11 cellular contexts compared by ENCODE assay signal in genomic region chr17:35938492-35938891, GRCh38. TPM values are rescaled to one million over a fixed set of nuclear protein-coding genes. Genes with fewer than 3 reads are reported as not detected.
"Had no signal": no experiment of that assay in that cellular context is flagged by ENCODE, and none has a peak within 500 bp of the region (broad histone marks: within the 10 kb centered on the region; RNA-seq: fewer than 3 reads in every experiment).

No MANE protein-coding gene starts in this region.

RNA-seq across cellular contexts. Expression of gene LYZL6, which starts 5.0 kb away (rescaled TPM):
- total RNA-seq: OCI-LY7, PC-3, PC-9, Peyer's patch, Right ventricle myocardium inferior, Right ventricle myocardium superior, RPMI7951, SJCRH30, SJSA1, SK-MEL-5 had no signal
- polyA plus RNA-seq: SK-N-SH had no signal

RNA-seq across cellular contexts. Expression of gene RDM1, which starts 7.9 kb away (rescaled TPM):
- total RNA-seq: Right ventricle myocardium inferior, Right ventricle myocardium superior, SJCRH30 had no signal

RNA-seq across cellular contexts. Expression of gene CCL16, which starts 42.8 kb away (rescaled TPM):
- total RNA-seq: OCI-LY7, PC-3, PC-9, Right ventricle myocardium inferior, Right ventricle myocardium superior, RPMI7951, SJCRH30, SJSA1, SK-MEL-5 had no signal
- polyA plus RNA-seq: SK-N-SH had no signal

RNA-seq across cellular contexts. Expression of gene CCL14, which starts 48.0 kb away (rescaled TPM):
- total RNA-seq: OCI-LY7, PC-3, PC-9, RPMI7951, SJCRH30, SJSA1, SK-MEL-5 had no signal
- polyA plus RNA-seq: SK-N-SH had no signal

RNA-seq across cellular contexts. Expression of gene CCL5, which starts 58.3 kb away (rescaled TPM):
- total RNA-seq: PC-3, PC-9, SJCRH30, SJSA1 had no signal
